ENCODE assay signal across 8 cellular contexts in the genomic region with DNA sequence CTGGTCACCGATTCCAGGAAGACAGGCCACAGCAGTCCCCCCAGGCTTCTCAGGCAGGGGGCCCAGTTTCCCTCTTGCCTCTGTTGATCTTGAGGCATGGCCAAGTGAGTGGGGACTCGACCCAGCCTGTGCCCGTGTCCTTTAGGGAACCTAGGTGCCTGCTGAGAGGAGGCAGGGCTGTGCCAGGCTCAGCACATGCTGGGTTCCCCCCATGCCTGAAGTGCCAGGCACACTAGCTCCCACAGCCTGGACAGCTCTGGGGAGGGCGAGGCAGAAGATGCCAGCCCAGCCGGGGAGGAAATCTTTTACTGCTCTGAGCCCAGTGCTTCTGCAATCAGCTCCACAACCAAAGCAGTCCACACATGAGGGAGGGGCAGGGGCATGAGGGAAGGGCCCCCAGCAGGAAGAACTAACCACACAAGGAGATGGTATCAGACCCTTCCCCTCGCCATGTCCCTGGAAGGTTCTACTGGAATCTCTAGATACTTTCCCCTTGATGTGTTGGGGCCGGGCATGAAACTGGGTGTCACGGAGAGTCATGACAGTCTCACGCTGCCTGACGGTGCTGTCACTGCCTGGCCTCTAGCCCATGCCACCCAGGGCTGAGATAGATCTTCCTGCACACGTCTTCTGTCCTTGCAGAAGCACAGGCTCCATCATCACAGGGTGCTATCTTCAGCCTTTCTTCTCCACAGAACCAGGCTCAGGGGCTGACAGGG. TPM values are rescaled to one million over a fixed set of nuclear protein-coding genes. Genes with fewer than 3 reads are reported as not detected.
A peak's percentile ranks its signal among the peaks of the same experiment; 100 is the strongest.
DNase-seq lines count a peak whose midpoint lies in the region; ATAC-seq and TF ChIP-seq lines count a peak whose summit lies in the region.

No MANE protein-coding gene starts in this region.

- H3K9me3 Mint-ChIP-seq in Calu3 (ENCODE audit: low read depth, unreplicated experiment) (no peaks in the 10 kb centered on the region), progenitor cell of endocrine pancreas (ENCODE audit: low read depth) (no peaks in the 10 kb centered on the region)

- H3K4me1 Mint-ChIP-seq in Calu3 (ENCODE audit: low read depth, unreplicated experiment) (peaks cover 94% of the 10 kb centered on the region), T-helper 17 cell (peaks cover 35% of the 10 kb centered on the region), progenitor cell of endocrine pancreas (ENCODE audit: low read depth) (peaks cover 63% of the 10 kb centered on the region)

- H3K36me3 Mint-ChIP-seq in Calu3 (ENCODE audit: insufficient read depth, unreplicated experiment) (peaks cover 25% of the 10 kb centered on the region), T-helper 17 cell (ENCODE audit: low read depth) (no peaks in the 10 kb centered on the region), progenitor cell of endocrine pancreas (ENCODE audit: insufficient read depth) (no peaks in the 10 kb centered on the region)

- no peak overlapping the region for H3K4me3 ChIP-seq in gastroesophageal sphincter

- no peaks in the 10 kb centered on the region for H3K9me3 ChIP-seq in T-helper 17 cell (ENCODE audit: control insufficient read depth, low read length, poor library complexity, severe bottlenecking)
- no peaks in the 10 kb centered on the region for H3K9me3 ChIP-seq in gastroesophageal sphincter

- no peaks in the 10 kb centered on the region for H3K27me3 ChIP-seq in gastroesophageal sphincter

- TSS peak; percentile 52 for BruUV-seq in Calu3 (replicated peaks; lab: Mats Ljungman, UMichigan)

- no peaks in the 10 kb centered on the region for H3K27me3 Mint-ChIP-seq in Calu3 (ENCODE audit: unreplicated experiment)
- no peaks in the 10 kb centered on the region for H3K27me3 Mint-ChIP-seq in T-helper 17 cell
- no peaks in the 10 kb centered on the region for H3K27me3 Mint-ChIP-seq in progenitor cell of endocrine pancreas

- H3K4me1 ChIP-seq in gastroesophageal sphincter = peaks cover 0 to 76% (median 28%) of the 10 kb centered on the region in 3 donors

- peak overlapping the region in 3 of 4 donors; percentile 55 to 83 (median 73) for H3K27ac ChIP-seq in gastroesophageal sphincter

- WGBS in gastroesophageal sphincter (ENCODE audit: low coverage in 1 of 2), 2 donors = 77 to 80% methylated on average over 2 to 5 of the region's 11 CpGs

- peak overlapping the region; percentile 59 for H3K4me3 Mint-ChIP-seq in Calu3 (ENCODE audit: low read depth, unreplicated experiment)
- H3K4me3 Mint-ChIP-seq in T-helper 17 cell = peak overlapping the region; percentile 81
- H3K4me3 Mint-ChIP-seq in progenitor cell of endocrine pancreas (ENCODE audit: low read depth) = peak overlapping the region; percentile 7

- H3K27ac Mint-ChIP-seq in Calu3 (ENCODE audit: unreplicated experiment) (peak overlapping the region; percentile 95), T-helper 17 cell (peak overlapping the region; percentile 95), progenitor cell of endocrine pancreas (peak overlapping the region; percentile 66)

- H3K36me3 ChIP-seq in gastroesophageal sphincter = no peaks in the 10 kb centered on the region

- TF ChIP-seq CTCF in Calu3 (IDR thresholded peaks at IDR 0.05; ENCODE audit: unreplicated experiment) (no peak), gastroesophageal sphincter (IDR thresholded peaks at IDR 0.05) (no peak), progenitor cell of endocrine pancreas (IDR thresholded peaks at IDR 0.05; ENCODE audit: unreplicated experiment) (no peak)

- ATAC-seq in T-helper 17 cell (peak; percentile 73), gastroesophageal sphincter (no peak)

- TF ChIP-seq POLR2A in gastroesophageal sphincter (IDR thresholded peaks at IDR 0.05) = no peak

- no peak for TF ChIP-seq EP300 in gastroesophageal sphincter (IDR thresholded peaks at IDR 0.05)

- intact Hi-C loops in Calu3 (cut with micrococcal nuclease; ENCODE audit: unreplicated experiment) = no loop called here

- DNase-seq in Calu3 (no peak), T-helper 17 cell (no peak), progenitor cell of endocrine pancreas (ENCODE audit: low spot score, unreplicated experiment) (no peak), kidney glomerular epithelial cell (lab: John Stamatoyannopoulos, UW) (no peak), NCI-H446 (lab: John Stamatoyannopoulos, UW) (no peak), GOT3 (lab: John Stamatoyannopoulos, UW) (no peak), NCI-H446 treated with DMSO at 0.1 percent for 48 hours (lab: John Stamatoyannopoulos, UW) (no peak)

- CTCF ChIA-PET in Calu3 (lab: Charles Lee) = interaction anchor here (0.7 to 1.6 kb wide), 9 partner anchors 9 to 136 kb away, joined by 3 to 25 read pairs (median 3); a partner anchor contains a TSS

RNA-seq across cellular contexts. Expression of a gene that starts 25.5 kb away (rescaled TPM):
- total RNA-seq in Calu3 (2022) (89.9 and 123 TPM in 2 replicates), T-helper 17 cell (100 to 1,000 TPM; 142 to 153 TPM), gastroesophageal sphincter (10 to 100 TPM; 45.5 to 70.5 (median 56.5) TPM), progenitor cell of endocrine pancreas (75.7 and 77.1 TPM in 2 replicates)

Comparison
In these comparisons a context has a peak if more than half of its experiments do, and no peak if none do; other contexts are left out.
1. H3K4me3 Mint-ChIP-seq: peak in every context shown above with its lines; median percentile 81 in T-helper 17 cell; 59 in Calu3; 7 in progenitor cell of endocrine pancreas.